In genomic region chr7:1720325-1720724, GRCh38 we compare ENCODE assay signal across 13 cellular contexts. TPM values are rescaled to one million over a fixed set of nuclear protein-coding genes. Genes with fewer than 3 reads are reported as not detected.
DNase-seq lines count a peak whose midpoint lies in the region; ATAC-seq and TF ChIP-seq lines count a peak whose summit lies in the region.
"Had no signal": no experiment of that assay in that cellular context is flagged by ENCODE, and none has a peak within 500 bp of the region (broad histone marks: within the 10 kb centered on the region; RNA-seq: fewer than 3 reads in every experiment).

No MANE protein-coding gene starts in this region.

- TF ChIP-seq POLR2A in heart left ventricle (IDR thresholded peaks at IDR 0.05), result no peak

- H3K36me3 ChIP-seq in heart left ventricle, result no peaks in the 10 kb centered on the region
- H3K36me3 ChIP-seq: spleen, uterus had no signal

- no peaks in the 10 kb centered on the region for H3K9me3 ChIP-seq in heart left ventricle
- H3K9me3 ChIP-seq: uterus had no signal

- no peaks in the 10 kb centered on the region for H3K27me3 ChIP-seq in heart left ventricle
- H3K27me3 ChIP-seq: uterus had no signal

- POLR2A ChIA-PET in RWPE1 (lab: Yijun Ruan, JAX; ENCODE audit: low non-redundant PET), result no interaction called here

- H3K27ac ChIP-seq in heart left ventricle, result peak overlapping the region in 7 of 12 donors; percentile 6 to 62 (median 30)
- peak overlapping the region; percentile 50 for H3K27ac ChIP-seq in RWPE1
- H3K27ac ChIP-seq: spleen, uterus had no signal

- CTCF ChIA-PET in RWPE1 (lab: Yijun Ruan, JAX), result interaction anchor here (1.1 kb wide), 1 partner anchor 212 kb away, joined by 3 read pairs; no protein-coding TSS in a partner anchor

- TF ChIP-seq CTCF in heart left ventricle (IDR thresholded peaks at IDR 0.05) (no peak), RWPE1 (conservative IDR thresholded peaks at IDR 0.05; ENCODE audit: low read depth) (no peak)

- no peak for DNase-seq in heart left ventricle
- no peak for DNase-seq in cardiac septum (ENCODE audit: low spot score)
- peak; percentile 96 for DNase-seq in NCI-H1694 (lab: John Stamatoyannopoulos, UW)
- DNase-seq in RWPE1 (ENCODE audit: low spot score), result no peak
- peak; percentile 42 for DNase-seq in superior temporal gyrus (ENCODE audit: extremely low spot score)
- no peak for DNase-seq in stimulated activated CD4-positive, alpha-beta T cell treated with anti-CD3 and anti-CD28 coated beads, Interleukin-15, amount 100 ng/mL, for 24 hours
- no peak for DNase-seq in amniotic stem cell (lab: John Stamatoyannopoulos, UW)
- DNase-seq: foreskin melanocyte, Kasumi-1, spleen, T-helper 1 cell, uterus had no signal

- intact Hi-C loops in heart left ventricle (cut with DNase I), result loop anchor here in 1 of 10 donors (2.0 kb wide), 1 partner anchor 54 kb away; no protein-coding TSS in a partner anchor
- intact Hi-C loops in cardiac septum (cut with DNase I), result no loop called here

- peak in 1 of 4 donors; percentile 29 for ATAC-seq in heart left ventricle
- no peak for ATAC-seq in HG02970 (IDR thresholded peaks at IDR 0.05; ENCODE audit: low FRiP score, unreplicated experiment)

- H3K4me3 ChIP-seq in heart left ventricle, result no peak overlapping the region
- H3K4me3 ChIP-seq: spleen, uterus had no signal

- 61 to 76% (median 71%) methylated on average over 8 of the region's 8 CpGs for WGBS in heart left ventricle, 4 donors

- H3K4me1 ChIP-seq in heart left ventricle, result peaks cover 0 to 57% (median 11%) of the 10 kb centered on the region in 12 donors
- H3K4me1 ChIP-seq: uterus had no signal

RNA-seq across cellular contexts. Expression of gene ELFN1, which starts 50.2 kb away (rescaled TPM):
- total RNA-seq in heart left ventricle, result 10 to 100 TPM in 1 of 9 donors, 1 to 10 TPM in 8; 3.8 to 18.6 (median 6.8) TPM
- polyA plus RNA-seq in heart left ventricle, result 1 to 10 TPM; 2.6 to 5.9 TPM
- total RNA-seq in cardiac septum, result 7.4 TPM

Comparison
In these comparisons a context has a peak if more than half of its experiments do, and no peak if none do; other contexts are left out.
1. DNase-seq: peak in NCI-H1694 (single experiment) and superior temporal gyrus (single experiment); none in heart left ventricle (0 of 5), cardiac septum (single experiment), RWPE1 (single experiment), stimulated activated CD4-positive, alpha-beta T cell treated with anti-CD3 and anti-CD28 coated beads, Interleukin-15, amount 100 ng/mL, for 24 hours (single experiment) and amniotic stem cell (single experiment).